Comparison of ENCODE assay signal across 8 cellular contexts in genomic region chr17:75764711-75765421, GRCh38. TPM values are rescaled to one million over a fixed set of nuclear protein-coding genes. Genes with fewer than 3 reads are reported as not detected.
DNase-seq lines count a peak whose midpoint lies in the region; ATAC-seq, FAIRE-seq and TF ChIP-seq lines count a peak whose summit lies in the region.

TSS of gene GALK1 (minus strand) at chr17:75765192. CDS start at chr17:75765136, 56 bp downstream.

- H3K9ac ChIP-seq in kidney (ENCODE audit: low read length in 2 of 2), result peak within 1 kb of the TSS; percentile 54 to 75

- H3K27me3 Mint-ChIP-seq in WTC11 (ENCODE audit: low read depth), result no peaks in the 10 kb centered on the region

- POLR2A ChIA-PET in WTC11 (lab: Charles Lee), result interaction anchor here (1.0 to 3.4 kb wide), 5 partner anchors 10 to 476 kb away, joined by 3 to 22 read pairs (median 7); partner anchors contain the start of gene SLC25A19

- H3K9me3 Mint-ChIP-seq in WTC11, result no peaks in the 10 kb centered on the region

- peak within 1 kb of the TSS; percentile 41 to 73 for H3K4me3 ChIP-seq in kidney (ENCODE audit: low read length in 2 of 2)

- H3K27ac ChIP-seq in kidney (ENCODE audit: low read depth in 2 of 2, low read length in 2 of 2), result peak within 1 kb of the TSS; percentile 78 to 82

- H3K27ac Mint-ChIP-seq in WTC11, result peak within 1 kb of the TSS; percentile 92

- H3K4me1 Mint-ChIP-seq in WTC11, result peaks cover 9% of the 10 kb centered on the region

- peaks cover 8 to 9% of the 10 kb centered on the region in 2 donors for H3K4me1 ChIP-seq in kidney (ENCODE audit: control insufficient read depth in 1 of 2, insufficient read depth in 1 of 2, low read depth in 1 of 2, low read length in 2 of 2)

- H3K36me3 ChIP-seq in kidney (ENCODE audit: control insufficient read depth in 1 of 2, insufficient read depth in 2 of 2, low read length in 2 of 2), result no peaks in the 10 kb centered on the region

- no peaks in the 10 kb centered on the region for H3K36me3 Mint-ChIP-seq in WTC11

- no peaks in the 10 kb centered on the region for H3K9me3 ChIP-seq in kidney (ENCODE audit: control insufficient read depth in 1 of 2, low read length in 2 of 2)

- DNase-seq in GM04504 (ENCODE audit: low read depth), result peak; percentile 25
- no peak for DNase-seq in H4 (ENCODE audit: low spot score)
- DNase-seq in NCI-H1092 (lab: John Stamatoyannopoulos, UW), result peak; percentile 33
- DNase-seq in WTC11 (ENCODE audit: low spot score), result peak; percentile 67
- peak; percentile 68 for DNase-seq in central memory CD4-positive, alpha-beta T cell
- DNase-seq in kidney, result peak; percentile 93
- DNase-seq in stimulated activated CD4-positive, alpha-beta T cell treated with anti-CD3 and anti-CD28 coated beads, Interleukin-15, amount 100 ng/mL, for 48 hours (ENCODE audit: low read depth in 2 of 2), result peak; percentile 53 to 72
- no peak for DNase-seq in NK-92 treated with Interleukin-12 subunit alpha and Interleukin-12 subunit beta, amount 100 ng/mL, for 24 hours (lab: John Stamatoyannopoulos, UW)

- TF ChIP-seq CTCF in WTC11 (IDR thresholded peaks at IDR 0.05) (no peak), kidney (IDR thresholded peaks at IDR 0.05; ENCODE audit: borderline replicate concordance, extremely low read depth, insufficient read depth) (peak; percentile 52)

- peak within 1 kb of the TSS; percentile 75 for H3K4me3 Mint-ChIP-seq in WTC11

- ATAC-seq in WTC11, result peak; percentile 76

- intact Hi-C loops in kidney (cut with DNase I), result no loop called here

- FAIRE-seq in kidney (lab: Jason Lieb, UNC), result no peak

- CTCF ChIA-PET in WTC11 (lab: Charles Lee), result interaction anchor here (0.6 to 9.0 kb wide), 44 partner anchors 10 to 494 kb away, joined by 3 to 318 read pairs (median 6); partner anchors contain the start of genes MIF4GD, RECQL5, SAP30BP and SLC25A19

TF ChIP-seq in WTC11, 78 proteins besides CTCF, POLR2A, EP300 and RAD21:
- TF ChIP-seq ATF1 (CRISPR knock-in tag; IDR thresholded peaks at IDR 0.05) (no peak), ELF4 (CRISPR knock-in tag; IDR thresholded peaks at IDR 0.05; ENCODE audit: low read depth) (no peak; the same call in 1 of the 2 replicates), MLX (CRISPR knock-in tag; IDR thresholded peaks at IDR 0.05) (no peak), FOXP1 (CRISPR knock-in tag; IDR thresholded peaks at IDR 0.05; ENCODE audit: borderline replicate concordance) (no peak), GABPB1 (CRISPR knock-in tag; IDR thresholded peaks at IDR 0.05) (peak; percentile 38; the same call in 1 of the 2 replicates), HMGXB4 (CRISPR knock-in tag; IDR thresholded peaks at IDR 0.05) (peak; percentile 94), KAT7 (CRISPR knock-in tag; IDR thresholded peaks at IDR 0.05; ENCODE audit: borderline replicate concordance) (0 out of 2 replicates have a peak, but pooled peaks have one; percentile 79), ZNF263 (CRISPR knock-in tag; IDR thresholded peaks at IDR 0.05; ENCODE audit: low read depth) (peak; percentile 40; the same call in 1 of the 2 replicates), CREB1 (CRISPR knock-in tag; IDR thresholded peaks at IDR 0.05) (no peak), SP1 (CRISPR knock-in tag; conservative IDR thresholded peaks at IDR 0.05) (no peak), RELA (CRISPR knock-in tag; IDR thresholded peaks at IDR 0.05; ENCODE audit: borderline replicate concordance) (peak; percentile 54; the same call in 1 of the 2 replicates)
- TF ChIP-seq, protein P1, sequence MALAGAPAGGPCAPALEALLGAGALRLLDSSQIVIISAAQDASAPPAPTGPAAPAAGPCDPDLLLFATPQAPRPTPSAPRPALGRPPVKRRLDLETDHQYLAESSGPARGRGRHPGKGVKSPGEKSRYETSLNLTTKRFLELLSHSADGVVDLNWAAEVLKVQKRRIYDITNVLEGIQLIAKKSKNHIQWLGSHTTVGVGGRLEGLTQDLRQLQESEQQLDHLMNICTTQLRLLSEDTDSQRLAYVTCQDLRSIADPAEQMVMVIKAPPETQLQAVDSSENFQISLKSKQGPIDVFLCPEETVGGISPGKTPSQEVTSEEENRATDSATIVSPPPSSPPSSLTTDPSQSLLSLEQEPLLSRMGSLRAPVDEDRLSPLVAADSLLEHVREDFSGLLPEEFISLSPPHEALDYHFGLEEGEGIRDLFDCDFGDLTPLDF (CRISPR knock-in tag; IDR thresholded peaks at IDR 0.05), result no peak
- TF ChIP-seq, protein P2, sequence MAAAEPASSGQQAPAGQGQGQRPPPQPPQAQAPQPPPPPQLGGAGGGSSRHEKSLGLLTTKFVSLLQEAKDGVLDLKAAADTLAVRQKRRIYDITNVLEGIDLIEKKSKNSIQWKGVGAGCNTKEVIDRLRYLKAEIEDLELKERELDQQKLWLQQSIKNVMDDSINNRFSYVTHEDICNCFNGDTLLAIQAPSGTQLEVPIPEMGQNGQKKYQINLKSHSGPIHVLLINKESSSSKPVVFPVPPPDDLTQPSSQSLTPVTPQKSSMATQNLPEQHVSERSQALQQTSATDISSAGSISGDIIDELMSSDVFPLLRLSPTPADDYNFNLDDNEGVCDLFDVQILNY (CRISPR knock-in tag; IDR thresholded peaks at IDR 0.05), result peak; percentile 44; the same call in 1 of the 2 replicates
- TF ChIP-seq, protein P3, sequence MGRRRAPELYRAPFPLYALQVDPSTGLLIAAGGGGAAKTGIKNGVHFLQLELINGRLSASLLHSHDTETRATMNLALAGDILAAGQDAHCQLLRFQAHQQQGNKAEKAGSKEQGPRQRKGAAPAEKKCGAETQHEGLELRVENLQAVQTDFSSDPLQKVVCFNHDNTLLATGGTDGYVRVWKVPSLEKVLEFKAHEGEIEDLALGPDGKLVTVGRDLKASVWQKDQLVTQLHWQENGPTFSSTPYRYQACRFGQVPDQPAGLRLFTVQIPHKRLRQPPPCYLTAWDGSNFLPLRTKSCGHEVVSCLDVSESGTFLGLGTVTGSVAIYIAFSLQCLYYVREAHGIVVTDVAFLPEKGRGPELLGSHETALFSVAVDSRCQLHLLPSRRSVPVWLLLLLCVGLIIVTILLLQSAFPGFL (CRISPR knock-in tag; IDR thresholded peaks at IDR 0.05; ENCODE audit: borderline replicate concordance), result 0 out of 2 replicates have a peak, but pooled peaks have one; percentile 20

RNA-seq across cellular contexts. Expression of gene GALK1, which starts in this region (rescaled TPM):
- 46.3 and 51.7 TPM in 2 replicates for total RNA-seq in H4 (2014; rRNA removed; shearing (Covaris generic))
- total RNA-seq in WTC11 (2021), result 42.2 to 49.9 TPM (median 49.4 TPM) in 3 replicates
- total RNA-seq in kidney, result 34.5 TPM
- 105 TPM for polyA plus RNA-seq in kidney (ENCODE audit: insufficient read depth, low read depth, low replicate concordance)

Comparison
In these comparisons a context has a peak if more than half of its experiments do, and no peak if none do; other contexts are left out.
1. DNase-seq: peak in GM04504 (single experiment), NCI-H1092 (single experiment), WTC11 (single experiment), central memory CD4-positive, alpha-beta T cell (single experiment), kidney (single experiment) and stimulated activated CD4-positive, alpha-beta T cell treated with anti-CD3 and anti-CD28 coated beads, Interleukin-15, amount 100 ng/mL, for 48 hours (2 of 2); none in H4 (single experiment) and NK-92 treated with Interleukin-12 subunit alpha and Interleukin-12 subunit beta, amount 100 ng/mL, for 24 hours (single experiment).